Comparison of ENCODE assay signal across 10 cellular contexts in genomic region chr4:91116861-91117260, GRCh38.
DNase-seq lines count a peak whose midpoint lies in the region; ATAC-seq, FAIRE-seq and TF ChIP-seq lines count a peak whose summit lies in the region.
"Had no signal": no experiment of that assay in that cellular context is flagged by ENCODE, and none has a peak within 500 bp of the region (broad histone marks: within the 10 kb centered on the region; RNA-seq: fewer than 3 reads in every experiment).

No MANE protein-coding gene starts in this region.

- TF ChIP-seq POLR2A in Peyer's patch (IDR thresholded peaks at IDR 0.05), result no peak

- CTCF ChIA-PET in Panc1 (lab: Charles Lee), result no interaction called here

- TF ChIP-seq CTCF in Panc1 (IDR thresholded peaks at IDR 0.05), result peak; percentile 22; the same call in 1 of the 2 replicates
- TF ChIP-seq CTCF in Peyer's patch (IDR thresholded peaks at IDR 0.05), result peak in 3 of 6 experiments; percentile 24 to 35 (median 33)

- H3K4me3 ChIP-seq in Panc1 (ENCODE audit: low read depth in 2 of 2, low read length in 2 of 2), result no peak overlapping the region
- H3K4me3 ChIP-seq in Peyer's patch, result no peak overlapping the region

- no peaks in the 10 kb centered on the region for H3K36me3 ChIP-seq in Panc1 (ENCODE audit: control insufficient read depth, insufficient read depth, low read length)
- H3K36me3 ChIP-seq in Peyer's patch, result no peaks in the 10 kb centered on the region

- intact Hi-C loops in Panc1 (cut with micrococcal nuclease; ENCODE audit: unreplicated experiment), result no loop called here

- peak; percentile 0 for DNase-seq in HCEC 1CT
- DNase-seq in Panc1 (ENCODE audit: low read depth, low spot score), result no peak
- DNase-seq in hepatic stellate cell (ENCODE audit: low spot score), result peak; percentile 6
- DNase-seq in T1000 (lab: John Stamatoyannopoulos, UW), result no peak
- DNase-seq in Peyer's patch, result no peak
- no peak for DNase-seq in T-helper 2 cell
- no peak for DNase-seq in ureter (ENCODE audit: low spot score)
- DNase-seq: GDM1, natural killer cell had no signal

- H3K4me1 ChIP-seq in Panc1 (ENCODE audit: control insufficient read depth, insufficient read depth, low read length), result no peaks in the 10 kb centered on the region
- no peaks in the 10 kb centered on the region for H3K4me1 ChIP-seq in Peyer's patch

- H3K27ac ChIP-seq in Panc1 (ENCODE audit: low read length), result no peak overlapping the region
- H3K27ac ChIP-seq in Peyer's patch, result no peak overlapping the region

- no peak for ATAC-seq in Panc1
- ATAC-seq: natural killer cell had no signal

- BruUV-seq in Panc1 (replicated peaks; lab: Mats Ljungman, UMichigan), result no TSS peak

- POLR2A ChIA-PET in Panc1 (lab: Charles Lee), result no interaction called here

- H3K27me3 ChIP-seq in Panc1 (ENCODE audit: control insufficient read depth, insufficient read depth, low read length), result no peaks in the 10 kb centered on the region
- no peaks in the 10 kb centered on the region for H3K27me3 ChIP-seq in Peyer's patch

- peak; percentile 58 for FAIRE-seq in G401.6 (lab: Jason Lieb, UNC)

- H3K9me3 ChIP-seq in Panc1 (ENCODE audit: control insufficient read depth, insufficient read depth, low read depth, low read length), result no peaks in the 10 kb centered on the region
- no peaks in the 10 kb centered on the region for H3K9me3 ChIP-seq in Peyer's patch

- in situ Hi-C loops in Panc1 (cut with HindIII; ENCODE audit: low pct_unique_long_range_greater_than_20kb, low sequenced_read_pairs), result no loop called here

Comparison
In these comparisons a context has a peak if more than half of its experiments do, and no peak if none do; other contexts are left out.
1. DNase-seq: peak in HCEC 1CT (single experiment) and hepatic stellate cell (single experiment); none in Panc1 (single experiment), T1000 (single experiment), Peyer's patch (0 of 3), T-helper 2 cell (0 of 5) and ureter (single experiment).